12 cellular contexts compared by ENCODE assay signal in the genomic region with DNA sequence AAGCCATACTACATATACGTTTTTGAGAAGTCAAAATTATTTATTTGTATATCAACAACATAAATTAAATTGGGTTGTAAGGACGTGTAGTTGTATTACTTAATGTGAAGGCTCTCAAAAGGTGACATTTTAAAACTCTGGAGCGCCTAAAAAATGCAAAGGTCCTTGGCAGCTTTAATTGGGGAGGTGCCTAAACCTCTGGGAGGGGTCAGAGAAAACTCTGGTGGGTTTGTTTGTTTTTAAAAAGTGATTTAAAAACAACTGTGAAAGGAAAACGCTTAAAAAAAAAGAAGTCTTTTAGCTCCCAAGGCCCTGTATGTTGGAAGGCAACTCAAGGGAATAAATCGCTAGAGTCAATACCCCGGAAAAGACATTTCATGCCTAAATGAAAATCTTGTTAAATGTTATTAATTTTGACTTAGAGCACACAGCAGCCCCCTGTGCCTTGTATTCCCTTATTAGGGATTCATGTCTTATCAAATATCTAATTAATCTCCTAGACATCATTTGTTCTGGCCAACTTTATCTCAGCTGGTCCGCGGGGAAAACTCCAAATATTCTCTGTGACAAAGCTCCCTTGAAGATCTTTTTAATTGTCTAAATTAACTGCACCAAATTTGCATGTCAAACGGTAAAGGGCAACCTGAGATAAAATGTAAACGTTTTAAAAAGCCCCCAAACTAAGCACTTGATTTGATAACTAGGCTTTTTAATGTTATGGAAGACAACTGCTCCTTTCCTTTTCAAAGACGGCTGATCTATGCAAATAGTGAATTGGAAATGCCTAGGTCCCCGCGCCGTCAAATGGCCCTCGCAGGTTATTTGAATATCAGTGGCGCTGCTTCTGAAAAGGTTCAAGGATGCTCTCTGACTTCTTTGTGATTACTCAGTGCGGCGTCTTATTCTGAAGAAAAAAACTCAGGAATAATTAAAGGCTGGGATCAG. TPM values are rescaled to one million over a fixed set of nuclear protein-coding genes. Genes with fewer than 3 reads are reported as not detected.
DNase-seq lines count a peak whose midpoint lies in the region; ATAC-seq and TF ChIP-seq lines count a peak whose summit lies in the region.
"Had no signal": no experiment of that assay in that cellular context is flagged by ENCODE, and none has a peak within 500 bp of the region (broad histone marks: within the 10 kb centered on the region; RNA-seq: fewer than 3 reads in every experiment).

No MANE protein-coding gene starts in this region.

- peaks cover 66% of the 10 kb centered on the region for H3K27me3 Mint-ChIP-seq in stimulated activated naive CD8-positive, alpha-beta T cell treated with anti-CD3 and anti-CD28 coated beads, Interleukin-15, Interleukin-2, amounts not matched to agents 100 ng/mL and 50 ng/mL, for 24 hours
- H3K27me3 Mint-ChIP-seq in stimulated activated naive CD8-positive, alpha-beta T cell treated with anti-CD3 and anti-CD28 coated beads, Interleukin-15, amount 100 ng/mL, for 72 hours = peaks cover 99% of the 10 kb centered on the region
- H3K27me3 Mint-ChIP-seq in type B pancreatic cell = peaks cover 81% of the 10 kb centered on the region
- peaks cover 62% of the 10 kb centered on the region for H3K27me3 Mint-ChIP-seq in activated T-helper 1 cell treated with anti-CD3 and anti-CD28 coated beads, Interleukin-12 subunit alpha, Interleukin-12 subunit beta, Interleukin-2, Interleukin-4 antibody, amounts not matched to agents 30 ng/mL and 10 ng/mL and 1 ng/mL, durations not matched to agents 14 hours and 24 hours and 36 hours (ENCODE audit: insufficient read depth)

- TF ChIP-seq POLR2A in erythroblast (IDR thresholded peaks at IDR 0.05; ENCODE audit: low read length) = no peak

- no peak for TF ChIP-seq CTCF in type B pancreatic cell (conservative IDR thresholded peaks at IDR 0.05)

- peaks cover 54% of the 10 kb centered on the region for H3K4me1 Mint-ChIP-seq in stimulated activated naive CD8-positive, alpha-beta T cell treated with anti-CD3 and anti-CD28 coated beads, Interleukin-15, Interleukin-2, amounts not matched to agents 100 ng/mL and 50 ng/mL, for 24 hours (ENCODE audit: low read depth)
- peaks cover 78% of the 10 kb centered on the region for H3K4me1 Mint-ChIP-seq in stimulated activated naive CD8-positive, alpha-beta T cell treated with anti-CD3 and anti-CD28 coated beads, Interleukin-15, amount 100 ng/mL, for 72 hours
- peaks cover 28% of the 10 kb centered on the region for H3K4me1 Mint-ChIP-seq in type B pancreatic cell (ENCODE audit: unreplicated experiment)
- peaks cover 35% of the 10 kb centered on the region for H3K4me1 Mint-ChIP-seq in activated T-helper 1 cell treated with anti-CD3 and anti-CD28 coated beads, Interleukin-12 subunit alpha, Interleukin-12 subunit beta, Interleukin-2, Interleukin-4 antibody, amounts not matched to agents 30 ng/mL and 10 ng/mL and 1 ng/mL, durations not matched to agents 14 hours and 24 hours and 36 hours (ENCODE audit: low read depth)

- DNase-seq in stimulated activated naive CD8-positive, alpha-beta T cell treated with anti-CD3 and anti-CD28 coated beads, Interleukin-15, amount 100 ng/mL, for 72 hours = no peak
- DNase-seq in NCI-H1694 treated with DMSO at 0.1 percent for 48 hours (lab: John Stamatoyannopoulos, UW) (peak; percentile 58), erythroblast (lab: John Stamatoyannopoulos, UW) (peak; percentile 25 to 50), type B pancreatic cell (ENCODE audit: extremely low spot score, unreplicated experiment) (no peak), midbrain (lab: John Stamatoyannopoulos, UW) (no peak), NCI-H69 (lab: John Stamatoyannopoulos, UW) (no peak)
- DNase-seq in activated T-helper 1 cell treated with anti-CD3 and anti-CD28 coated beads, Interleukin-12 subunit alpha, Interleukin-12 subunit beta, Interleukin-2, Interleukin-4 antibody, amounts not matched to agents 30 ng/mL and 10 ng/mL and 1 ng/mL, durations not matched to agents 14 hours and 24 hours and 36 hours (ENCODE audit: low spot score) = no peak
- DNase-seq: activated CD4-positive, alpha-beta T cell treated with anti-CD3 and anti-CD28 coated beads for 4 hours; activated gamma-delta T cell; left cardiac atrium; NCI-H187 treated with DMSO at 0.1 percent for 48 hours had no signal

- H3K9me3 Mint-ChIP-seq in stimulated activated naive CD8-positive, alpha-beta T cell treated with anti-CD3 and anti-CD28 coated beads, Interleukin-15, Interleukin-2, amounts not matched to agents 100 ng/mL and 50 ng/mL, for 24 hours = no peaks in the 10 kb centered on the region
- no peaks in the 10 kb centered on the region for H3K9me3 Mint-ChIP-seq in stimulated activated naive CD8-positive, alpha-beta T cell treated with anti-CD3 and anti-CD28 coated beads, Interleukin-15, amount 100 ng/mL, for 72 hours
- H3K9me3 Mint-ChIP-seq in type B pancreatic cell = no peaks in the 10 kb centered on the region
- H3K9me3 Mint-ChIP-seq in activated T-helper 1 cell treated with anti-CD3 and anti-CD28 coated beads, Interleukin-12 subunit alpha, Interleukin-12 subunit beta, Interleukin-2, Interleukin-4 antibody, amounts not matched to agents 30 ng/mL and 10 ng/mL and 1 ng/mL, durations not matched to agents 14 hours and 24 hours and 36 hours = no peaks in the 10 kb centered on the region

- intact Hi-C loops in activated T-helper 1 cell treated with anti-CD3 and anti-CD28 coated beads, Interleukin-12 subunit alpha, Interleukin-12 subunit beta, Interleukin-2, Interleukin-4 antibody, amounts not matched to agents 30 ng/mL and 10 ng/mL and 1 ng/mL, durations not matched to agents 14 hours and 24 hours and 36 hours (cut with micrococcal nuclease) = no loop called here

- peak overlapping the region; percentile 52 for H3K27ac Mint-ChIP-seq in stimulated activated naive CD8-positive, alpha-beta T cell treated with anti-CD3 and anti-CD28 coated beads, Interleukin-15, Interleukin-2, amounts not matched to agents 100 ng/mL and 50 ng/mL, for 24 hours
- no peak overlapping the region for H3K27ac Mint-ChIP-seq in stimulated activated naive CD8-positive, alpha-beta T cell treated with anti-CD3 and anti-CD28 coated beads, Interleukin-15, amount 100 ng/mL, for 72 hours
- no peak overlapping the region for H3K27ac Mint-ChIP-seq in type B pancreatic cell
- H3K27ac Mint-ChIP-seq in activated T-helper 1 cell treated with anti-CD3 and anti-CD28 coated beads, Interleukin-12 subunit alpha, Interleukin-12 subunit beta, Interleukin-2, Interleukin-4 antibody, amounts not matched to agents 30 ng/mL and 10 ng/mL and 1 ng/mL, durations not matched to agents 14 hours and 24 hours and 36 hours = no peak overlapping the region

- no peak overlapping the region for H3K4me3 Mint-ChIP-seq in stimulated activated naive CD8-positive, alpha-beta T cell treated with anti-CD3 and anti-CD28 coated beads, Interleukin-15, Interleukin-2, amounts not matched to agents 100 ng/mL and 50 ng/mL, for 24 hours
- H3K4me3 Mint-ChIP-seq in stimulated activated naive CD8-positive, alpha-beta T cell treated with anti-CD3 and anti-CD28 coated beads, Interleukin-15, amount 100 ng/mL, for 72 hours = no peak overlapping the region
- H3K4me3 Mint-ChIP-seq in type B pancreatic cell = peak overlapping the region; percentile 68
- no peak overlapping the region for H3K4me3 Mint-ChIP-seq in activated T-helper 1 cell treated with anti-CD3 and anti-CD28 coated beads, Interleukin-12 subunit alpha, Interleukin-12 subunit beta, Interleukin-2, Interleukin-4 antibody, amounts not matched to agents 30 ng/mL and 10 ng/mL and 1 ng/mL, durations not matched to agents 14 hours and 24 hours and 36 hours

- H3K36me3 Mint-ChIP-seq in stimulated activated naive CD8-positive, alpha-beta T cell treated with anti-CD3 and anti-CD28 coated beads, Interleukin-15, Interleukin-2, amounts not matched to agents 100 ng/mL and 50 ng/mL, for 24 hours (ENCODE audit: low read depth) = peaks cover 3% of the 10 kb centered on the region
- peaks cover 5% of the 10 kb centered on the region for H3K36me3 Mint-ChIP-seq in type B pancreatic cell
- no peaks in the 10 kb centered on the region for H3K36me3 Mint-ChIP-seq in activated T-helper 1 cell treated with anti-CD3 and anti-CD28 coated beads, Interleukin-12 subunit alpha, Interleukin-12 subunit beta, Interleukin-2, Interleukin-4 antibody, amounts not matched to agents 30 ng/mL and 10 ng/mL and 1 ng/mL, durations not matched to agents 14 hours and 24 hours and 36 hours (ENCODE audit: low read depth)

- no peak for ATAC-seq in stimulated activated naive CD8-positive, alpha-beta T cell treated with anti-CD3 and anti-CD28 coated beads, Interleukin-15, amount 100 ng/mL, for 72 hours
- ATAC-seq: left cardiac atrium had no signal

RNA-seq across cellular contexts. Expression of a gene that starts 4.1 kb away (rescaled TPM):
- total RNA-seq in type B pancreatic cell (ENCODE audit: low replicate concordance) = 0.56 TPM in 1 of 2 replicates, not detected in the other
- total RNA-seq in activated T-helper 1 cell treated with anti-CD3 and anti-CD28 coated beads, Interleukin-12 subunit alpha, Interleukin-12 subunit beta, Interleukin-2, Interleukin-4 antibody, amounts not matched to agents 30 ng/mL and 10 ng/mL and 1 ng/mL, durations not matched to agents 14 hours and 24 hours and 36 hours = not detected in 2 replicates
- total RNA-seq: left cardiac atrium had no signal

RNA-seq across cellular contexts. Expression of a gene that starts 56.6 kb away (rescaled TPM):
- total RNA-seq in type B pancreatic cell (ENCODE audit: low replicate concordance) = 23.2 and 25.9 TPM in 2 replicates
- 14.0 and 19.8 TPM in 2 replicates for total RNA-seq in activated T-helper 1 cell treated with anti-CD3 and anti-CD28 coated beads, Interleukin-12 subunit alpha, Interleukin-12 subunit beta, Interleukin-2, Interleukin-4 antibody, amounts not matched to agents 30 ng/mL and 10 ng/mL and 1 ng/mL, durations not matched to agents 14 hours and 24 hours and 36 hours

Comparison
In these comparisons a context has a peak if more than half of its experiments do, and no peak if none do; other contexts are left out.
1. DNase-seq: peak in NCI-H1694 treated with DMSO at 0.1 percent for 48 hours (single experiment) and erythroblast (2 of 2); none in stimulated activated naive CD8-positive, alpha-beta T cell treated with anti-CD3 and anti-CD28 coated beads, Interleukin-15, amount 100 ng/mL, for 72 hours (0 of 2), type B pancreatic cell (single experiment), midbrain (single experiment), activated T-helper 1 cell treated with anti-CD3 and anti-CD28 coated beads, Interleukin-12 subunit alpha, Interleukin-12 subunit beta, Interleukin-2, Interleukin-4 antibody, amounts not matched to agents 30 ng/mL and 10 ng/mL and 1 ng/mL, durations not matched to agents 14 hours and 24 hours and 36 hours (single experiment) and NCI-H69 (single experiment).